ENCODE assay signal across 11 cellular contexts in genomic region chr20:44583179-44583578, GRCh38. TPM values are rescaled to one million over a fixed set of nuclear protein-coding genes. Genes with fewer than 3 reads are reported as not detected.
DNase-seq lines count a peak whose midpoint lies in the region; ATAC-seq and TF ChIP-seq lines count a peak whose summit lies in the region.
"Had no signal": no experiment of that assay in that cellular context is flagged by ENCODE, and none has a peak within 500 bp of the region (broad histone marks: within the 10 kb centered on the region; RNA-seq: fewer than 3 reads in every experiment).

No MANE protein-coding gene starts in this region.

- DNase-seq in A673 (ENCODE audit: low spot score) (no peak), fibroblast of peridontal ligament (ENCODE audit: extremely low read depth) (peak; percentile 25), ovary (no peak), kidney tubule cell (ENCODE audit: low spot score) (no peak)
- DNase-seq: activated T-cell treated with anti-CD3 and anti-CD28 coated beads, Interleukin-2, amount 50 U/mL, for 4 hours; AML-193; Kasumi-1 had no signal

- H4K20me1 ChIP-seq in OCI-LY1 (ENCODE audit: insufficient read depth, low read length) = no peaks in the 10 kb centered on the region

- TF ChIP-seq CTCF in A673 (conservative IDR thresholded peaks at IDR 0.05; ENCODE audit: low read depth, low read length) (no peak), OCI-LY1 (IDR thresholded peaks at IDR 0.05; ENCODE audit: low read length) (no peak), ovary (IDR thresholded peaks at IDR 0.05) (no peak)

- no peaks in the 10 kb centered on the region for H3K27me3 ChIP-seq in A673 (replicated peaks; ENCODE audit: insufficient read depth, low read depth, low read length, poor library complexity)
- no peaks in the 10 kb centered on the region for H3K27me3 ChIP-seq in OCI-LY1 (ENCODE audit: insufficient read depth, low read length)
- H3K27me3 ChIP-seq in ovary = no peaks in the 10 kb centered on the region

- no peak for TF ChIP-seq POLR2A in ovary (IDR thresholded peaks at IDR 0.05)

- H3K4me3 ChIP-seq in A673 (ENCODE audit: low read depth, low read length, poor library complexity, severe bottlenecking) (peak overlapping the region; percentile 36), OCI-LY1 (ENCODE audit: low read depth, low read length, poor library complexity, severe bottlenecking) (peak overlapping the region; percentile 45), ovary (peak overlapping the region; percentile 39)

- H3K9ac ChIP-seq in OCI-LY1 (ENCODE audit: low read length) = peak overlapping the region; percentile 67

- no peak for TF ChIP-seq EP300 in ovary (IDR thresholded peaks at IDR 0.05)

- WGBS in ovary, 3 donors = 4 to 10% (median 10%) methylated on average over 1 of the region's 1 CpG

- no peaks in the 10 kb centered on the region for H3K9me3 ChIP-seq in A673 (ENCODE audit: low read depth, low read length, poor library complexity, severe bottlenecking)
- no peaks in the 10 kb centered on the region for H3K9me3 ChIP-seq in OCI-LY1 (ENCODE audit: low read length)
- H3K9me3 ChIP-seq in ovary = no peaks in the 10 kb centered on the region

- H3K9me2 ChIP-seq in OCI-LY1 (ENCODE audit: low read depth, low read length) = no peaks in the 10 kb centered on the region

- CTCF ChIA-PET in A673 (lab: Charles Lee) = no interaction called here

- intact Hi-C loops in A673 (cut with micrococcal nuclease; ENCODE audit: unreplicated experiment) (no loop called here), ovary (cut with DNase I) (no loop called here)

- ATAC-seq in GM21423 (IDR thresholded peaks at IDR 0.05; ENCODE audit: unreplicated experiment) (no peak), GM21717 (IDR thresholded peaks at IDR 0.05; ENCODE audit: unreplicated experiment) (no peak), GM21360 (IDR thresholded peaks at IDR 0.05; ENCODE audit: unreplicated experiment) (no peak)
- ATAC-seq: activated T-cell treated with anti-CD3 and anti-CD28 coated beads, Interleukin-2, amount 50 U/mL, for 4 hours had no signal

- H3K36me3 ChIP-seq in A673 (ENCODE audit: insufficient read depth, low read length, poor library complexity, severe bottlenecking) = no peaks in the 10 kb centered on the region
- no peaks in the 10 kb centered on the region for H3K36me3 ChIP-seq in OCI-LY1 (ENCODE audit: insufficient read depth, low read length)
- H3K36me3 ChIP-seq in ovary = no peaks in the 10 kb centered on the region

- H3K4me1 ChIP-seq in A673 (ENCODE audit: insufficient read depth, low read length, poor library complexity, severe bottlenecking) (peaks cover 50% of the 10 kb centered on the region), OCI-LY1 (ENCODE audit: insufficient read depth, low read length, severe bottlenecking) (peaks cover 93% of the 10 kb centered on the region), ovary (ENCODE audit: insufficient read depth) (peaks cover 21% of the 10 kb centered on the region)

- peak overlapping the region; percentile 77 for H3K4me2 ChIP-seq in OCI-LY1 (ENCODE audit: low read length)

- H3K79me2 ChIP-seq in OCI-LY1 (ENCODE audit: insufficient read depth, low read length) = no peaks in the 10 kb centered on the region

- H3F3A ChIP-seq in OCI-LY1 (ENCODE audit: insufficient read depth, low read length) = peaks cover 6% of the 10 kb centered on the region; the same call in 1 of the 2 replicates

- no peak overlapping the region for H2AFZ ChIP-seq in OCI-LY1 (ENCODE audit: low read length)

- POLR2A ChIA-PET in A673 (lab: Charles Lee; ENCODE audit: low non-redundant PET) = no interaction called here

- H3K27ac ChIP-seq in A673 (ENCODE audit: low read depth, low read length, poor library complexity, severe bottlenecking) = peak overlapping the region; percentile 77
- peak overlapping the region; percentile 98 for H3K27ac ChIP-seq in OCI-LY1 (ENCODE audit: low read depth, low read length, poor library complexity, severe bottlenecking)
- peak overlapping the region in 1 of 2 donors; percentile 55 for H3K27ac ChIP-seq in ovary

- BruUV-seq in A673 (replicated peaks; lab: Mats Ljungman, UMichigan) = no TSS peak

RNA-seq across cellular contexts. Expression of gene PKIG, which starts 0.8 kb away (rescaled TPM):
- total RNA-seq in A673 (2021) (58.5 and 64.9 TPM in 2 replicates), ovary (100 to 1,000 TPM in 1 of 7 donors, 10 to 100 TPM in 6; 37.0 to 114 (median 49.9) TPM)
- 10 to 100 TPM; 46.9 to 74.9 TPM for polyA plus RNA-seq in ovary
